In the genomic region with DNA sequence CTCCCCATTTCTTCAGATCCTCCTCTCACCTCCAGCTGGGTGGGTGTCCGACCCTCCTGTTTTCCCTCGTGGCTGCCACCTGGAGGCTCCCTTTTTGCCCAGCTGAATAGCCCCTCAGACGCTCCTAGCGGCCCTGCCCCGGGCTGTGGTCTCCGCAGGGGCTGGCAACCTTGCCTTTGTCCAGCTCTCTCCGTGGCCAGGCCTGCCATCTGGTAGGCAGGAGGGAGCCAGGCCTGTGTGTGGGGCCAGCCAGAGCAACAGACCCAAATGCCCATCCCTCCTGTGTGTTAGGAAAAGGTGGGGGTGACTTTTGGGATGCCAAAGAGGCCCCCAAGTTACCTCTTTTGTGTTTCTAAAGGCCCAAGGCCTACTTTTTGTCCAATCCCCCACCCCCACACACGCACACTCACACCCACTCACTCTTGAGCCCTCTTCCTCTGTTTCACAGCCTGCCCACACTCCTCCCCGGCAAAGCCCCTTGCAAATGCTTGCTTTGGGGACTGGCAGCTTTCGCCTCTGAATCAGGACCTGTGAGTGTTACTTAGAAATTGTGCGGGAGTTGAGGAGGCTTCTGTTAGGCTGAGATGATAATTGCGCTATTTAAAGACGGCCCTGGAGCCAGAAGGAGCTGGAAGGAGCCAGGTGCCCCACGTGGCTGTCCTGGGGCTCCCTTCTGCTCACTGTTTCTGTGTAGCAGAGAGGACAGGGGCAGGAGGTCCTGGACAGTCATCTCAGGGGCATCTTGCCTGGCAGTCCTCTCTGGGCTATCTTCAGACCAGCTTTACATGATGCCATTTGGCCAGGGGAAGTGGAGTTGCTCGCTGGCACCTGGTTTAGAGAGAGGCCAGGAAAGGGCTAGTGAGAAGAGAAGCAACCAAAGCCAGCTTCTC, we compare ENCODE assay signal across 22 cellular contexts. TPM values are rescaled to one million over a fixed set of nuclear protein-coding genes. Genes with fewer than 3 reads are reported as not detected.
DNase-seq lines count a peak whose midpoint lies in the region; ATAC-seq, FAIRE-seq and TF ChIP-seq lines count a peak whose summit lies in the region.
"Had no signal": no experiment of that assay in that cellular context is flagged by ENCODE, and none has a peak within 500 bp of the region (broad histone marks: within the 10 kb centered on the region; RNA-seq: fewer than 3 reads in every experiment).

No MANE protein-coding gene starts in this region.

- no peak overlapping the region for H4K5ac ChIP-seq in H1 (ENCODE audit: insufficient read length, low read depth, low read length)

- H4K8ac ChIP-seq in H1 (ENCODE audit: extremely low read depth, insufficient read depth, low read length): no peak overlapping the region

- no peak overlapping the region for H3K9ac ChIP-seq in H1 (replicated peaks in 1 of 4; ENCODE audit: extremely low read depth in 1 of 4, low read depth in 3 of 4, low read length in 3 of 4)

- H3K23me2 ChIP-seq in H1 (ENCODE audit: low read depth, low read length): no peaks in the 10 kb centered on the region

- no peak overlapping the region for H2AFZ ChIP-seq in H1 (ENCODE audit: low read length)

- CTCF ChIA-PET in H1 (lab: Charles Lee; ENCODE audit: partially characterized antibody): interaction anchor here (0.6 to 49.7 kb wide), 23 partner anchors 9 to 252 kb away, joined by 3 to 1089 read pairs (median 4); a partner anchor contains a TSS

- no peak overlapping the region for H2BK120ac ChIP-seq in H1 (replicated peaks; ENCODE audit: low read depth, low read length)

- no peaks in the 10 kb centered on the region; the same call in 1 of the 2 replicates for H3K79me1 ChIP-seq in H1 (ENCODE audit: low read depth, low read length)

- 0 out of 2 replicates have a peak overlapping the region, but pooled peaks have one; percentile 14 for H3K18ac ChIP-seq in H1 (ENCODE audit: extremely low read depth, low read length)

- POLR2A ChIA-PET in H1 (lab: Charles Lee; ENCODE audit: partially characterized antibody): interaction anchor here (1.3 to 2.1 kb wide), 5 partner anchors 8 to 28 kb away, joined by 3 to 8 read pairs (median 6); a partner anchor contains a TSS

- H3K27ac ChIP-seq in H1 (ENCODE audit: low read depth, low read length) (no peak overlapping the region), gastroesophageal sphincter (no peak overlapping the region)
- H3K27ac ChIP-seq: A549, C4-2B, esophagus squamous epithelium, HL-60, upper lobe of left lung had no signal

- DNase-seq in activated CD8-positive, alpha-beta memory T cell treated with anti-CD3 and anti-CD28 coated beads, Interleukin-2, amount 50 U/mL, for 48 hours: peak; percentile 42
- no peak for DNase-seq in activated CD8-positive, alpha-beta memory T cell treated with anti-CD3 and anti-CD28 coated beads, Interleukin-2, amount 50 U/mL, for 4 hours
- peak; percentile 56 for DNase-seq in NCI-H2227 treated with DMSO at 0.1 percent for 48 hours (lab: John Stamatoyannopoulos, UW)
- DNase-seq in H1 (ENCODE audit: low read depth in 1 of 2, low spot score in 2 of 2): no peak
- DNase-seq in retina: peak; percentile 11
- DNase-seq in COR-L47 (lab: John Stamatoyannopoulos, UW): no peak
- DNase-seq: activated CD8-positive, alpha-beta T cell treated with anti-CD3 and anti-CD28 coated beads for 36 hours; activated T-cell treated with anti-CD3 and anti-CD28 coated beads, Interleukin-2, amount 50 U/mL, for 48 hours; DMS53; effector CD8-positive, alpha-beta T cell; esophagus squamous epithelium; GOT3; NCI-H187; SIG-M5 had no signal

- no peak overlapping the region for H2BK20ac ChIP-seq in H1 (ENCODE audit: low read length)

- TF ChIP-seq CTCF in H1 (IDR thresholded peaks at IDR 0.05; ENCODE audit: control extremely low read depth in 1 of 3, insufficient read depth in 1 of 3, low read depth in 1 of 3, low read length in 3 of 3) (peak in 1 of 3 experiments; percentile 6; a peak in 2 of 4 replicates), gastroesophageal sphincter (IDR thresholded peaks at IDR 0.05) (no peak)

- H3K36me3 ChIP-seq in H1 (ENCODE audit: control insufficient read depth in 2 of 4, insufficient read depth in 4 of 4, low read length in 3 of 4) (no peaks in the 10 kb centered on the region; a peak in 1 of 8 replicates), gastroesophageal sphincter (no peaks in the 10 kb centered on the region)
- H3K36me3 ChIP-seq: esophagus squamous epithelium, upper lobe of left lung had no signal

- no peak for FAIRE-seq in H1 (lab: Jason Lieb, UNC)
- FAIRE-seq: A549 had no signal

- H3K4me3 ChIP-seq in H1 (ENCODE audit: extremely low read depth in 1 of 4, insufficient read depth in 2 of 4, low read depth in 3 of 4, low read length in 4 of 4): no peak overlapping the region
- no peak overlapping the region for H3K4me3 ChIP-seq in gastroesophageal sphincter
- H3K4me3 ChIP-seq: A549, esophagus squamous epithelium, upper lobe of left lung had no signal

- H3K4ac ChIP-seq in H1 (replicated peaks; ENCODE audit: insufficient read length, low read depth, low read length): peak overlapping the region; percentile 57

- peak overlapping the region; percentile 29; the same call in 1 of the 2 replicates for H2BK5ac ChIP-seq in H1 (ENCODE audit: low read depth, low read length)

- H3K4me1 ChIP-seq in H1 (replicated peaks in 1 of 4; ENCODE audit: control insufficient read depth in 3 of 4, insufficient read depth in 4 of 4, low read length in 3 of 4) (peaks cover 2 to 15% (median 5%) of the 10 kb centered on the region in 4 experiments), gastroesophageal sphincter (peaks cover 0 to 28% (median 0%) of the 10 kb centered on the region in 3 donors)
- H3K4me1 ChIP-seq: upper lobe of left lung had no signal

- TF ChIP-seq RAD21 in H1 (IDR thresholded peaks at IDR 0.05 in 1 of 2, conservative IDR thresholded peaks at IDR 0.05 in 1 of 2; ENCODE audit: low read depth in 2 of 2, low read length in 2 of 2): no peak

- H3K9me3 ChIP-seq in H1 (ENCODE audit: insufficient read depth in 2 of 2, low read depth in 1 of 2, low read length in 1 of 2) (no peaks in the 10 kb centered on the region), gastroesophageal sphincter (no peaks in the 10 kb centered on the region)
- H3K9me3 ChIP-seq: A549, esophagus squamous epithelium, upper lobe of left lung had no signal

- no peaks in the 10 kb centered on the region for H4K20me1 ChIP-seq in H1 (replicated peaks in 1 of 2; ENCODE audit: control insufficient read depth in 1 of 2, insufficient read depth in 2 of 2, low read length in 2 of 2)

- H2BK15ac ChIP-seq in H1 (ENCODE audit: low read length): no peak overlapping the region

- H3K27me3 ChIP-seq in H1 (replicated peaks in 1 of 4; ENCODE audit: control insufficient read depth in 3 of 4, extremely low read depth in 1 of 4, insufficient read depth in 3 of 4, low read length in 3 of 4) (no peaks in the 10 kb centered on the region), gastroesophageal sphincter (no peaks in the 10 kb centered on the region)
- H3K27me3 ChIP-seq: upper lobe of left lung had no signal

- TF ChIP-seq EP300 in H1 (IDR thresholded peaks at IDR 0.05; ENCODE audit: borderline replicate concordance in 1 of 2, low read depth in 2 of 2, low read length in 2 of 2) (no peak), gastroesophageal sphincter (IDR thresholded peaks at IDR 0.05) (no peak)

- WGBS in H1 (ENCODE audit: extremely low coverage in 1 of 2, insufficient coverage in 1 of 2, insufficient read length in 1 of 2, insufficient replicate concordance in 2 of 2, low coverage in 1 of 2, low lambda C conversion rate in 2 of 2, missing lambda C conversion rate in 1 of 2), 2 experiments: 81% methylated on average over 15 of the region's 15 CpGs; no CpG with 5 or more reads in 1 of the 2 experiments
- 85 to 87% methylated on average over 3 to 5 of the region's 15 CpGs for WGBS in gastroesophageal sphincter (ENCODE audit: low coverage in 1 of 2), 2 donors

- H3K4me2 ChIP-seq in H1 (ENCODE audit: insufficient read depth in 1 of 2, low read depth in 2 of 2, low read length in 2 of 2): no peak overlapping the region
- H3K4me2 ChIP-seq: A549 had no signal

- TF ChIP-seq POLR2A in H1 (IDR thresholded peaks at IDR 0.05; ENCODE audit: control extremely low read depth in 1 of 2, low read depth in 2 of 2, low read length in 2 of 2) (no peak), gastroesophageal sphincter (IDR thresholded peaks at IDR 0.05) (no peak)

- no peak overlapping the region for H3K14ac ChIP-seq in H1 (ENCODE audit: insufficient read length)

- H3K79me2 ChIP-seq in H1 (ENCODE audit: control insufficient read depth in 1 of 2, insufficient read depth in 2 of 2, low read length in 2 of 2): no peaks in the 10 kb centered on the region

- H2BK12ac ChIP-seq in H1 (ENCODE audit: low read depth, low read length): no peak overlapping the region

- H2AK5ac ChIP-seq in H1 (ENCODE audit: low read depth, low read length): no peak overlapping the region

- no peak for ATAC-seq in gastroesophageal sphincter
- ATAC-seq in HG02885 (IDR thresholded peaks at IDR 0.05; ENCODE audit: poor library complexity, unreplicated experiment): no peak
- ATAC-seq: A549; activated CD8-positive, alpha-beta T cell treated with anti-CD3 and anti-CD28 coated beads for 36 hours had no signal

- no peak overlapping the region for H3K56ac ChIP-seq in H1 (replicated peaks; ENCODE audit: insufficient read length, low read depth, low read length)

- H3K23ac ChIP-seq in H1 (ENCODE audit: insufficient read length): no peak overlapping the region

- no peak overlapping the region for H4K91ac ChIP-seq in H1 (replicated peaks; ENCODE audit: insufficient read length, low read length)

RNA-seq across cellular contexts. Expression of a gene that starts 9.1 kb away (rescaled TPM):
- 7.0 and 9.9 TPM in 2 replicates for total RNA-seq in H1 (2021; fragmentation: NEBNext Ultra II Directional; extraction: Animal tissue kit (Norgen Biotek cat#: 25700))
- 9.0 and 12.5 TPM in 2 replicates for polyA plus RNA-seq in H1 (2011; rRNA removed)
- polyA plus RNA-seq in H1 (2011; cell fraction: cytosol; rRNA removed): 22.1 TPM
- polyA plus RNA-seq in H1 (2011; cell fraction: nucleus; rRNA removed): 186 TPM
- 10.0 to 15.4 TPM (median 12.6 TPM) in 4 replicates for polyA plus RNA-seq in H1 (2012, experiment 1 of 2)
- polyA plus RNA-seq in H1 (2012, experiment 2 of 2): 1.9 TPM
- 5.7 TPM for polyA plus RNA-seq in H1 (2013, experiment 1 of 2)
- polyA plus RNA-seq in H1 (2013, experiment 2 of 2): 3.7 TPM
- 9.0 and 14.0 TPM in 2 replicates for polyA minus RNA-seq in H1 (2011; rRNA and poly(A)+ RNA removed)
- polyA minus RNA-seq in H1 (2011; cell fraction: cytosol; rRNA and poly(A)+ RNA removed): 11.4 TPM
- 37.6 TPM for polyA minus RNA-seq in H1 (2011; cell fraction: nucleus; rRNA and poly(A)+ RNA removed)
- total RNA-seq in gastroesophageal sphincter: 10 to 100 TPM in 1 of 4 donors, 1 to 10 TPM in 2, under 1 TPM in 1; 0.81 to 10.5 (median 1.7) TPM

RNA-seq across cellular contexts. Expression of a gene that starts 28.2 kb away (rescaled TPM):
- total RNA-seq in H1 (2021; fragmentation: NEBNext Ultra II Directional; extraction: Animal tissue kit (Norgen Biotek cat#: 25700)): 107 TPM in 2 replicates
- polyA plus RNA-seq in H1 (2011; rRNA removed): 160 and 173 TPM in 2 replicates
- 145 TPM for polyA plus RNA-seq in H1 (2011; cell fraction: cytosol; rRNA removed)
- 139 TPM for polyA plus RNA-seq in H1 (2011; cell fraction: nucleus; rRNA removed)
- 74.7 to 91.0 TPM (median 88.0 TPM) in 4 replicates for polyA plus RNA-seq in H1 (2012, experiment 1 of 2)
- polyA plus RNA-seq in H1 (2012, experiment 2 of 2): 75.9 TPM
- polyA plus RNA-seq in H1 (2013, experiment 1 of 2): 66.1 TPM
- polyA plus RNA-seq in H1 (2013, experiment 2 of 2): 65.5 TPM
- 169 and 202 TPM in 2 replicates for polyA minus RNA-seq in H1 (2011; rRNA and poly(A)+ RNA removed)
- polyA minus RNA-seq in H1 (2011; cell fraction: cytosol; rRNA and poly(A)+ RNA removed): 46.2 TPM
- 65.6 TPM for polyA minus RNA-seq in H1 (2011; cell fraction: nucleus; rRNA and poly(A)+ RNA removed)
- total RNA-seq in gastroesophageal sphincter: 100 to 1,000 TPM in 1 of 4 donors, 10 to 100 TPM in 3; 79.3 to 119 (median 90.0) TPM

RNA-seq across cellular contexts. Expression of a gene that starts 50.5 kb away (rescaled TPM):
- total RNA-seq in H1 (2021; fragmentation: NEBNext Ultra II Directional; extraction: Animal tissue kit (Norgen Biotek cat#: 25700)): not detected in 2 replicates
- polyA plus RNA-seq in H1 (2011; rRNA removed): not detected in 2 replicates
- polyA plus RNA-seq in H1 (2011; cell fraction: cytosol; rRNA removed): not detected
- not detected for polyA plus RNA-seq in H1 (2011; cell fraction: nucleus; rRNA removed)
- not detected in 4 replicates for polyA plus RNA-seq in H1 (2012, experiment 1 of 2)
- polyA plus RNA-seq in H1 (2012, experiment 2 of 2): not detected
- not detected for polyA plus RNA-seq in H1 (2013, experiment 1 of 2)
- not detected for polyA plus RNA-seq in H1 (2013, experiment 2 of 2)
- not detected in 2 replicates for polyA minus RNA-seq in H1 (2011; rRNA and poly(A)+ RNA removed)
- polyA minus RNA-seq in H1 (2011; cell fraction: cytosol; rRNA and poly(A)+ RNA removed): not detected
- not detected for polyA minus RNA-seq in H1 (2011; cell fraction: nucleus; rRNA and poly(A)+ RNA removed)
- under 1 TPM in 1 of 4 donors, not detected in 3; 0.35 TPM for total RNA-seq in gastroesophageal sphincter
- total RNA-seq: activated CD8-positive, alpha-beta T cell treated with anti-CD3 and anti-CD28 coated beads for 36 hours; esophagus squamous epithelium; neural crest cell; renal cortical epithelial cell; upper lobe of left lung had no signal
- polyA plus RNA-seq: A549 had no signal

Comparison
In these comparisons a context has a peak if more than half of its experiments do, and no peak if none do; other contexts are left out.
1. DNase-seq: peak in activated CD8-positive, alpha-beta memory T cell treated with anti-CD3 and anti-CD28 coated beads, Interleukin-2, amount 50 U/mL, for 48 hours (single experiment), NCI-H2227 treated with DMSO at 0.1 percent for 48 hours (single experiment) and retina (single experiment); none in activated CD8-positive, alpha-beta memory T cell treated with anti-CD3 and anti-CD28 coated beads, Interleukin-2, amount 50 U/mL, for 4 hours (single experiment), H1 (0 of 2) and COR-L47 (single experiment).